In genomic region chr9:16075695-16076094, GRCh38 we compare ENCODE assay signal across 30 cellular contexts.
"Had no signal": no experiment of that assay in that cellular context is flagged by ENCODE, and none has a peak within 500 bp of the region (broad histone marks: within the 10 kb centered on the region; RNA-seq: fewer than 3 reads in every experiment).

No MANE protein-coding gene starts in this region.

- H3K4me3 ChIP-seq: breast epithelium, MG63, SJCRH30 had no signal

- H3K4me3 Mint-ChIP-seq: activated B cell treated with CpG ODN at 0.5 μM for 24 hours; activated CD4-positive, alpha-beta T cell treated with anti-CD3 and anti-CD28 coated beads, Interleukin-2, amount 10 ng/mL, durations not matched to agents 24 days and 14 days; activated naive CD4-positive, alpha-beta T cell treated with anti-CD3 and anti-CD28 coated beads for 36 hours; activated naive CD8-positive, alpha-beta T cell; activated T-cell treated with anti-CD3 and anti-CD28 coated beads, Interleukin-2, amount 50 U/mL, for 4 hours; activated T-helper 17 cell treated with anti-CD3 and anti-CD28 coated beads, Interleukin-2, amount 50 U/mL, for 72 hours; T-helper 17 cell had no signal

- H3K27me3 Mint-ChIP-seq: activated B cell treated with CpG ODN at 0.5 μM for 24 hours; activated CD4-positive, alpha-beta T cell treated with anti-CD3 and anti-CD28 coated beads, Interleukin-2, amount 10 ng/mL, durations not matched to agents 24 days and 14 days; activated naive CD8-positive, alpha-beta T cell; activated T-helper 17 cell treated with anti-CD3 and anti-CD28 coated beads, Interleukin-2, amount 50 U/mL, for 72 hours; T-helper 17 cell had no signal

- H3K4me1 Mint-ChIP-seq: activated B cell treated with CpG ODN at 0.5 μM for 24 hours; activated CD4-positive, alpha-beta T cell treated with anti-CD3 and anti-CD28 coated beads, Interleukin-2, amount 10 ng/mL, durations not matched to agents 24 days and 14 days; activated T-helper 17 cell treated with anti-CD3 and anti-CD28 coated beads, Interleukin-2, amount 50 U/mL, for 72 hours; T-helper 17 cell had no signal

- H3K9me3 ChIP-seq: SJCRH30 had no signal

- H3K36me3 Mint-ChIP-seq: activated naive CD8-positive, alpha-beta T cell had no signal

- H3K36me3 ChIP-seq: breast epithelium, MG63, SJCRH30 had no signal

- H3K27me3 ChIP-seq: breast epithelium, SJCRH30 had no signal

- H3K4me1 ChIP-seq: breast epithelium had no signal

- H3K9me3 Mint-ChIP-seq: activated B cell treated with CpG ODN at 0.5 μM for 24 hours; activated CD4-positive, alpha-beta T cell treated with anti-CD3 and anti-CD28 coated beads, Interleukin-2, amount 10 ng/mL, durations not matched to agents 24 days and 14 days; activated naive CD4-positive, alpha-beta T cell treated with anti-CD3 and anti-CD28 coated beads for 36 hours; activated T-cell treated with anti-CD3 and anti-CD28 coated beads, Interleukin-2, amount 50 U/mL, for 4 hours had no signal

- H3K27ac ChIP-seq: breast epithelium, SJCRH30 had no signal

- ATAC-seq: activated T-cell treated with anti-CD3 and anti-CD28 coated beads, Interleukin-2, amount 50 U/mL, for 4 hours; activated T-helper 17 cell treated with anti-CD3 and anti-CD28 coated beads, Interleukin-2, amount 50 U/mL, for 72 hours; Panc1; T-helper 17 cell had no signal

- DNase-seq: activated B cell treated with CpG ODN at 0.5 μM for 24 hours; activated CD4-positive, alpha-beta T cell treated with anti-CD3 and anti-CD28 coated beads for 1 hour; activated CD4-positive, alpha-beta T cell treated with anti-CD3 and anti-CD28 coated beads, Interleukin-2, amount 10 ng/mL, durations not matched to agents 24 days and 14 days; activated CD4-positive, alpha-beta T cell treated with anti-CD3 and anti-CD28 coated beads, Interleukin-2, amount 50 U/mL, for 48 hours; activated CD8-positive, alpha-beta memory T cell treated with anti-CD3 and anti-CD28 coated beads for 24 hours; activated gamma-delta T cell; activated naive CD4-positive, alpha-beta T cell treated with anti-CD3 and anti-CD28 coated beads for 36 hours; activated T-cell treated with anti-CD3 and anti-CD28 coated beads, Interleukin-2, amount 50 U/mL, for 4 hours; aorta; caudate nucleus; MG63; NCI-H1092 treated with DMSO at 0.1 percent for 48 hours; NCI-H1417 treated with DMSO at 0.1 percent for 48 hours; NCI-H1694; NCI-H2029; NCI-H2107; NCI-H2171 treated with DMSO at 0.1 percent for 48 hours; NCI-H345; NCI-H510A; NCI-H526 treated with DMSO at 0.1 percent for 48 hours; NCI-H82; Right ventricle myocardium superior; RPMI8226; SJCRH30; T-helper 17 cell; T1000 had no signal

- H3K27ac Mint-ChIP-seq: activated B cell treated with CpG ODN at 0.5 μM for 24 hours; activated CD4-positive, alpha-beta T cell treated with anti-CD3 and anti-CD28 coated beads, Interleukin-2, amount 10 ng/mL, durations not matched to agents 24 days and 14 days; activated naive CD4-positive, alpha-beta T cell treated with anti-CD3 and anti-CD28 coated beads for 36 hours; activated naive CD8-positive, alpha-beta T cell; activated T-helper 17 cell treated with anti-CD3 and anti-CD28 coated beads, Interleukin-2, amount 50 U/mL, for 72 hours; T-helper 17 cell had no signal
